Comparison of ENCODE assay signal across 10 cellular contexts in the genomic region with DNA sequence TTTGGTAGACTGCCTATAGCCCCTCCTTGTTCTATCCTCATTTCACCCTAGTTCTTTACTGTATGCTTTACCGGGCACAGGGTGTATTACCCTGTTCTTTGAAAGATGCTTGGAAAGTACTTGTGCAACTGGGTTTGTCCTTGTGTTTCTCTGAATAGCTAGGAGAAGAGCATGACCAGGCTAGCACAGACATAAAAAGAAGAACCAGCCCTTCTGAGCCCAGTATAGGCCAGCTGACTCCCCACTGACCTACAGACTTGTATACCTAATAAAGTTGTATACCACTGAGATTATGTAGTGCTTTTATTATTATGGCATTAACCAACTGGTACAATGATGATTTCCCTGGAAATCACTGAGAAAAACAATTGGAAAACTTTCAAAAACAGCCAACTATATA. TPM values are rescaled to one million over a fixed set of nuclear protein-coding genes. Genes with fewer than 3 reads are reported as not detected.
"Had no signal": no experiment of that assay in that cellular context is flagged by ENCODE, and none has a peak within 500 bp of the region (broad histone marks: within the 10 kb centered on the region; RNA-seq: fewer than 3 reads in every experiment).

No MANE protein-coding gene starts in this region.

- H3K27ac ChIP-seq: GM23248 had no signal

- FAIRE-seq: H1, H54, HTR-8/SVneo had no signal

- H3K9ac ChIP-seq: GM23248 had no signal

- DNase-seq: GM23248, H9, HCEC 1CT, HFFc6, KG1 had no signal

- H2AFZ ChIP-seq: GM23248 had no signal

- H3K4me3 ChIP-seq: GM23248 had no signal

RNA-seq across cellular contexts. Expression of a gene that starts 15.0 kb away (rescaled TPM):
- total RNA-seq: H1, H9, HFFc6 had no signal
- polyA plus RNA-seq: H1, IgD-negative memory B cell had no signal

RNA-seq across cellular contexts. Expression of a gene that starts 40.9 kb away (rescaled TPM):
- total RNA-seq: GM23248, H1, H9, HFFc6, HT-29 had no signal
- polyA plus RNA-seq: GM23248, IgD-negative memory B cell had no signal
